ENCODE assay signal across 27 cellular contexts in genomic region chr17:16593356-16594102, GRCh38. TPM values are rescaled to one million over a fixed set of nuclear protein-coding genes. Genes with fewer than 3 reads are reported as not detected.
DNase-seq lines count a peak whose midpoint lies in the region; TF ChIP-seq lines count a peak whose summit lies in the region.
"Had no signal": no experiment of that assay in that cellular context is flagged by ENCODE, and none has a peak within 500 bp of the region (broad histone marks: within the 10 kb centered on the region; RNA-seq: fewer than 3 reads in every experiment).

No MANE protein-coding gene starts in this region.

- no peak overlapping the region for H3K9ac ChIP-seq in liver (ENCODE audit: low read depth in 1 of 2, low read length in 2 of 2)
- H3K9ac ChIP-seq in colonic mucosa (ENCODE audit: low read depth in 2 of 2, low read length in 2 of 2), result no peak overlapping the region

- peak; percentile 34 for DNase-seq in AG10803 (ENCODE audit: low read depth)
- DNase-seq in MV-4-11 (lab: John Stamatoyannopoulos, UW), result peak; percentile 84
- peak; percentile 26 for DNase-seq in dedifferentiated amniotic fluid mesenchymal stem cell (ENCODE audit: extremely low spot score)
- no peak for DNase-seq in GM19238 (ENCODE audit: insufficient read length, low spot score)
- DNase-seq in colonic mucosa, result no peak
- no peak for DNase-seq in ACHN
- DNase-seq in nephron progenitor cell, result no peak
- DNase-seq: activated B cell treated with CpG ODN at 0.5 μM for 24 hours; activated T-cell treated with anti-CD3 and anti-CD28 coated beads, Interleukin-2, amount 50 U/mL, for 1 hour; amygdala; caudate nucleus; CD4-positive, alpha-beta T cell; DMS153; dorsolateral prefrontal cortex; Kasumi-1; NCI-H1105 treated with DMSO at 0.1 percent for 48 hours; NCI-H2029 treated with DMSO at 0.1 percent for 48 hours; NCI-H446; NK-92 treated with Interleukin-12 subunit alpha and Interleukin-12 subunit beta, amount 100 ng/mL, for 24 hours; nucleus accumbens; stimulated activated CD4-positive, alpha-beta T cell treated with anti-CD3 and anti-CD28 coated beads, Interleukin-4, amount 100 ng/mL, for 4 hours; stimulated activated naive CD8-positive, alpha-beta T cell treated with anti-CD3 and anti-CD28 coated beads, Interleukin-15, Interleukin-2, amounts not matched to agents 100 U/mL and 50 U/mL, for 24 hours; T-helper 9 cell; thyroid gland had no signal

- H3K4me1 ChIP-seq in liver (ENCODE audit: control insufficient read depth in 4 of 4, insufficient read depth in 4 of 4, low read length in 3 of 4), result peaks cover 0 to 3% (median 1%) of the 10 kb centered on the region in 4 donors
- H3K4me1 ChIP-seq in colonic mucosa, result no peaks in the 10 kb centered on the region

- peak in 1 of 2 donors; percentile 11 for TF ChIP-seq RAD21 in liver (IDR thresholded peaks at IDR 0.05)

- H3K4me1 Mint-ChIP-seq in nephron progenitor cell, result no peaks in the 10 kb centered on the region

- H3K27ac ChIP-seq in liver (ENCODE audit: low read depth in 1 of 2, low read length in 2 of 2), result no peak overlapping the region
- no peak overlapping the region for H3K27ac ChIP-seq in colonic mucosa
- H3K27ac ChIP-seq: dorsolateral prefrontal cortex, epithelial cell of prostate, SK-N-MC, thyroid gland had no signal

- H3K36me3 Mint-ChIP-seq in nephron progenitor cell (ENCODE audit: low read depth), result peaks cover 5% of the 10 kb centered on the region

- TF ChIP-seq CTCF in AG10803 (conservative IDR thresholded peaks at IDR 0.05; ENCODE audit: low read length) (no peak), liver (IDR thresholded peaks at IDR 0.05; ENCODE audit: low read depth, low read length, missing input control) (no peak), colonic mucosa (IDR thresholded peaks at IDR 0.05) (no peak), nephron progenitor cell (IDR thresholded peaks at IDR 0.05) (no peak)

- H3K27ac Mint-ChIP-seq in nephron progenitor cell, result no peak overlapping the region
- H3K27ac Mint-ChIP-seq: activated B cell treated with CpG ODN at 0.5 μM for 24 hours; CD4-positive, alpha-beta T cell had no signal

- intact Hi-C loops in colonic mucosa (cut with DNase I), result no loop called here

- peaks cover 24% of the 10 kb centered on the region for H3K27me3 Mint-ChIP-seq in nephron progenitor cell (ENCODE audit: low read depth, poor library complexity)

- 20% methylated on average over 2 of the region's 2 CpGs for WGBS in liver

- H3K9me3 ChIP-seq in liver (ENCODE audit: control insufficient read depth in 4 of 4, low read length in 3 of 4) (peaks cover 0 to 15% (median 3%) of the 10 kb centered on the region in 4 donors), colonic mucosa (no peaks in the 10 kb centered on the region)
- H3K9me3 ChIP-seq: thyroid gland had no signal

- in situ Hi-C loops in ACHN (cut with HindIII; ENCODE audit: low pct_ligation_motif_present, low pct_unique_long_range_greater_than_20kb, low sequenced_read_pairs), result no loop called here

- H3K4me3 ChIP-seq in AG10803 (ENCODE audit: low read length), result no peak overlapping the region
- no peak overlapping the region for H3K4me3 ChIP-seq in liver (ENCODE audit: low read depth in 1 of 3, low read length in 3 of 3)
- no peak overlapping the region for H3K4me3 ChIP-seq in colonic mucosa
- H3K4me3 ChIP-seq: dorsolateral prefrontal cortex, SK-N-MC, thyroid gland had no signal

- H3K36me3 ChIP-seq in liver (ENCODE audit: control insufficient read depth in 4 of 4, insufficient read depth in 3 of 4, low read depth in 1 of 4, low read length in 3 of 4) (no peaks in the 10 kb centered on the region), colonic mucosa (no peaks in the 10 kb centered on the region)
- H3K36me3 ChIP-seq: thyroid gland had no signal

- H3K27me3 ChIP-seq in liver (ENCODE audit: control insufficient read depth in 4 of 4, insufficient read depth in 4 of 4, low read length in 3 of 4) (no peaks in the 10 kb centered on the region), colonic mucosa (no peaks in the 10 kb centered on the region)
- H3K27me3 ChIP-seq: dorsolateral prefrontal cortex, thyroid gland had no signal

- H3K9me3 Mint-ChIP-seq in nephron progenitor cell, result peaks cover 41% of the 10 kb centered on the region
- H3K9me3 Mint-ChIP-seq: activated B cell treated with CpG ODN at 0.5 μM for 24 hours; CD4-positive, alpha-beta T cell had no signal

- H3K4me3 Mint-ChIP-seq in nephron progenitor cell, result no peak overlapping the region
- H3K4me3 Mint-ChIP-seq: activated B cell treated with CpG ODN at 0.5 μM for 24 hours; CD4-positive, alpha-beta T cell had no signal

TF ChIP-seq in liver, 16 proteins besides CTCF, POLR2A, EP300 and RAD21:
- peak; percentile 43 to 50 for TF ChIP-seq RXRA (IDR thresholded peaks at IDR 0.05)
- no peak for TF ChIP-seq GABPA (IDR thresholded peaks at IDR 0.05 in 1 of 2, conservative IDR thresholded peaks at IDR 0.05 in 1 of 2)
- peak; percentile 68 for TF ChIP-seq YY1 (IDR thresholded peaks at IDR 0.05)
- no peak for TF ChIP-seq ATF3 (IDR thresholded peaks at IDR 0.05)
- TF ChIP-seq HNF4A (conservative IDR thresholded peaks at IDR 0.05), result peak; percentile 42 to 58
- TF ChIP-seq ZBTB33 (IDR thresholded peaks at IDR 0.05), result no peak
- no peak for TF ChIP-seq REST (IDR thresholded peaks at IDR 0.05)
- peak in 1 of 2 donors; percentile 16 for TF ChIP-seq JUND (IDR thresholded peaks at IDR 0.05)
- no peak for TF ChIP-seq EGR1 (IDR thresholded peaks at IDR 0.05; ENCODE audit: low read depth in 2 of 2)
- peak; percentile 26 for TF ChIP-seq NR2F2 (IDR thresholded peaks at IDR 0.05)
- no peak for TF ChIP-seq HNF4G (IDR thresholded peaks at IDR 0.05)
- TF ChIP-seq SP1 (IDR thresholded peaks at IDR 0.05), result no peak
- no peak for TF ChIP-seq MAX (IDR thresholded peaks at IDR 0.05)
- TF ChIP-seq FOXA1 (IDR thresholded peaks at IDR 0.05), result no peak
- TF ChIP-seq TAF1 (conservative IDR thresholded peaks at IDR 0.05), result no peak
- TF ChIP-seq FOXA2 (IDR thresholded peaks at IDR 0.05), result peak; percentile 38

RNA-seq across cellular contexts. Expression of gene ZNF287, which starts 24.5 kb away (rescaled TPM):
- total RNA-seq in liver (under 1 TPM; 0.67 to 0.98 TPM), colonic mucosa (1 to 10 TPM; 2.9 to 3.3 TPM)
- 1 to 10 TPM in 1 of 2 donors, under 1 TPM in 1; 0.40 to 1.2 TPM for polyA plus RNA-seq in liver

Comparison
In these comparisons a context has a peak if more than half of its experiments do, and no peak if none do; other contexts are left out.
1. DNase-seq: peak in AG10803 (single experiment), MV-4-11 (single experiment) and dedifferentiated amniotic fluid mesenchymal stem cell (single experiment); none in GM19238 (single experiment), colonic mucosa (single experiment), ACHN (single experiment) and nephron progenitor cell (single experiment).